19 cellular contexts compared by ENCODE assay signal in the genomic region with DNA sequence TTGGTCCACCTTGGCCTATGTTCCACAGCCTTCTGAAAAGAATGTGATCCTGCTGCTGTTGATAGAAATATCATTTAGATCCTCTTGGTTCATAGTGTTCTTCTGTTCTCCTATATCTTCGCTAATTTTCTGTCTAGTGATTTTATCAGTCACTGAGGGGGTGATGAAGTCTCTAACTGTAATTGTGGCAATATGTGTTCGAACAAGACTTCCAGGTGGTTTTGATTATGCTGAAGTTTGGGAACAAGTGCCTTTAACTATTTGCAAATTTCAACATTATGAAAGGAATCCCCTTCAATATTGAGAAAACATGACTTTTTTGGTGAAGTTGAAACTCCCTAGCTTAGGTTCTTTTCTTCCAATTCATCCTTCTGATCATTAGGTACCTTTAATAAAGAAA.
A peak's percentile ranks its signal among the peaks of the same experiment; 100 is the strongest.
DNase-seq lines count a peak whose midpoint lies in the region; ATAC-seq, FAIRE-seq and TF ChIP-seq lines count a peak whose summit lies in the region.
"Had no signal": no experiment of that assay in that cellular context is flagged by ENCODE, and none has a peak within 500 bp of the region (broad histone marks: within the 10 kb centered on the region; RNA-seq: fewer than 3 reads in every experiment).

No MANE protein-coding gene starts in this region.

- no peaks in the 10 kb centered on the region for H3K9me3 Mint-ChIP-seq in astrocyte (ENCODE audit: unreplicated experiment)
- H3K9me3 Mint-ChIP-seq: CD8-positive, alpha-beta T cell; GM23338; H9; IgD-negative memory B cell had no signal

- H3K36me3 ChIP-seq in MM.1S (replicated peaks; ENCODE audit: insufficient read depth, low read length), result no peaks in the 10 kb centered on the region
- H3K36me3 ChIP-seq in astrocyte (ENCODE audit: insufficient read depth, low read length), result no peaks in the 10 kb centered on the region
- H3K36me3 ChIP-seq: BE2C had no signal

- H3K9ac ChIP-seq in MM.1S (ENCODE audit: low read length), result no peak overlapping the region
- no peak overlapping the region for H3K9ac ChIP-seq in astrocyte (ENCODE audit: low read length)

- FAIRE-seq in astrocyte (lab: Jason Lieb, UNC), result peak; percentile 64
- FAIRE-seq in GM12891 (lab: Jason Lieb, UNC), result no peak

- H3K79me2 ChIP-seq in MM.1S (ENCODE audit: low read length) (no peaks in the 10 kb centered on the region), astrocyte (ENCODE audit: insufficient read depth, low read length) (no peaks in the 10 kb centered on the region)

- no peaks in the 10 kb centered on the region for H3K27me3 Mint-ChIP-seq in astrocyte (ENCODE audit: low read depth, unreplicated experiment)

- DNase-seq in AG10803 (ENCODE audit: low read depth) (peak; percentile 62), MM.1S (no peak), astrocyte (ENCODE audit: low read depth) (no peak), foreskin fibroblast (peak; percentile 26 to 65), GM12891 (ENCODE audit: insufficient read length, low spot score) (no peak), omental fat pad (ENCODE audit: low spot score) (no peak), AG08395 (ENCODE audit: low spot score) (no peak)
- DNase-seq: 8988T; ACHN; BE2C; Caco-2; CD8-positive, alpha-beta T cell; DND-41; GDM1; H9 had no signal

- H3K36me3 Mint-ChIP-seq in astrocyte (ENCODE audit: low read depth, unreplicated experiment), result no peaks in the 10 kb centered on the region
- H3K36me3 Mint-ChIP-seq: CD8-positive, alpha-beta T cell had no signal

- no peak overlapping the region for H3K4me3 ChIP-seq in AG10803 (ENCODE audit: low read length)
- no peak overlapping the region for H3K4me3 ChIP-seq in MM.1S (ENCODE audit: low read length)
- H3K4me3 ChIP-seq in astrocyte (ENCODE audit: insufficient read depth, low read depth, low read length), result no peak overlapping the region
- no peak overlapping the region for H3K4me3 ChIP-seq in foreskin fibroblast (ENCODE audit: low read depth in 1 of 2, low read length in 2 of 2)
- H3K4me3 ChIP-seq: GM23338 had no signal

- H3K4me1 Mint-ChIP-seq in astrocyte (ENCODE audit: low read depth, unreplicated experiment), result no peaks in the 10 kb centered on the region
- H3K4me1 Mint-ChIP-seq: GM23338, H9 had no signal

- ATAC-seq in GM21526 (IDR thresholded peaks at IDR 0.05; ENCODE audit: low FRiP score, unreplicated experiment), result no peak
- no peak for ATAC-seq in omental fat pad (ENCODE audit: low FRiP score)
- ATAC-seq: CD8-positive, alpha-beta T cell; GM23338 had no signal

- no peaks in the 10 kb centered on the region for H3K9me2 ChIP-seq in MM.1S (replicated peaks; ENCODE audit: insufficient read depth, low read length)

- no peak for TF ChIP-seq POLR2A in GM12891 (IDR thresholded peaks at IDR 0.05; ENCODE audit: low read depth, low read length)

- no peak overlapping the region for H3K4me3 Mint-ChIP-seq in astrocyte (ENCODE audit: unreplicated experiment)
- H3K4me3 Mint-ChIP-seq: CD8-positive, alpha-beta T cell; GM23338; H9; IgD-negative memory B cell had no signal

- no peak overlapping the region for H3K27ac Mint-ChIP-seq in astrocyte (ENCODE audit: unreplicated experiment)
- H3K27ac Mint-ChIP-seq: CD8-positive, alpha-beta T cell; GM23338; H9; IgD-negative memory B cell had no signal

- H3K27ac ChIP-seq in MM.1S (ENCODE audit: low read length) (no peak overlapping the region), astrocyte (ENCODE audit: low read depth, low read length) (no peak overlapping the region)
- H3K27ac ChIP-seq: C4-2B had no signal

- H3K27me3 ChIP-seq in MM.1S (replicated peaks; ENCODE audit: insufficient read depth, low read length) (no peaks in the 10 kb centered on the region), astrocyte (ENCODE audit: insufficient read depth, low read length) (no peaks in the 10 kb centered on the region)
- H3K27me3 ChIP-seq: BE2C had no signal

- H2AFZ ChIP-seq in MM.1S (ENCODE audit: low read length) (no peak overlapping the region), astrocyte (ENCODE audit: low read depth, low read length) (no peak overlapping the region)
- H2AFZ ChIP-seq: GM23338 had no signal

- no peaks in the 10 kb centered on the region for H3F3A ChIP-seq in MM.1S (ENCODE audit: insufficient read depth, low read length)

- H3K9me3 ChIP-seq in MM.1S (replicated peaks; ENCODE audit: insufficient read depth, low read length) (no peaks in the 10 kb centered on the region), astrocyte (ENCODE audit: insufficient read depth, low read depth, low read length) (no peaks in the 10 kb centered on the region)
- H3K9me3 ChIP-seq: BE2C, Caco-2 had no signal

- TF ChIP-seq CTCF in AG10803 (conservative IDR thresholded peaks at IDR 0.05; ENCODE audit: low read length) (no peak), MM.1S (IDR thresholded peaks at IDR 0.05; ENCODE audit: low read length) (no peak), astrocyte (IDR thresholded peaks at IDR 0.05; ENCODE audit: insufficient read depth, low read depth, low read length) (no peak), foreskin fibroblast (IDR thresholded peaks at IDR 0.05; ENCODE audit: low read depth, low read length) (no peak), omental fat pad (IDR thresholded peaks at IDR 0.05) (no peak)

- H3K4me1 ChIP-seq in MM.1S (ENCODE audit: low read length), result 0 out of 2 replicates have a peak, but pooled peaks cover 4% of the 10 kb centered on the region
- no peaks in the 10 kb centered on the region for H3K4me1 ChIP-seq in astrocyte (ENCODE audit: insufficient read depth, low read length)
- H3K4me1 ChIP-seq: BE2C, Caco-2 had no signal

- peak overlapping the region; percentile 22; the same call in 1 of the 2 replicates for H3K4me2 ChIP-seq in MM.1S (ENCODE audit: low read depth, low read length)
- H3K4me2 ChIP-seq in astrocyte (ENCODE audit: low read length), result no peak overlapping the region
- H3K4me2 ChIP-seq: GM23338 had no signal

- H4K20me1 ChIP-seq in MM.1S (ENCODE audit: insufficient read depth, low read length) (no peaks in the 10 kb centered on the region), astrocyte (ENCODE audit: insufficient read depth, low read length) (no peaks in the 10 kb centered on the region)

TF ChIP-seq in GM12891, 5 proteins besides CTCF, POLR2A, EP300 and RAD21:
- TF ChIP-seq POLR2AphosphoS5 (IDR thresholded peaks at IDR 0.05; ENCODE audit: low read depth, low read length) (no peak), TAF1 (IDR thresholded peaks at IDR 0.05; ENCODE audit: low read depth, low read length) (no peak), SPI1 (IDR thresholded peaks at IDR 0.05; ENCODE audit: low read depth, low read length) (no peak), POU2F2 (IDR thresholded peaks at IDR 0.05; ENCODE audit: low read depth, low read length) (no peak), PAX5 (IDR thresholded peaks at IDR 0.05; ENCODE audit: insufficient read depth, low read length, severe bottlenecking) (no peak)

Comparison
In these comparisons a context has a peak if more than half of its experiments do, and no peak if none do; other contexts are left out.
1. DNase-seq: peak in AG10803 (single experiment) and foreskin fibroblast (2 of 2); none in MM.1S (single experiment), astrocyte (single experiment), GM12891 (single experiment), omental fat pad (single experiment) and AG08395 (single experiment).